8 cellular contexts compared by ENCODE assay signal in genomic region chr17:36148559-36149295, GRCh38. TPM values are rescaled to one million over a fixed set of nuclear protein-coding genes. Genes with fewer than 3 reads are reported as not detected.
DNase-seq lines count a peak whose midpoint lies in the region; ATAC-seq and TF ChIP-seq lines count a peak whose summit lies in the region.

No MANE protein-coding gene starts in this region.

- CTCF ChIA-PET in HEK293 (lab: Yijun Ruan, JAX), result interaction anchor here (0.5 to 10.6 kb wide), 87 partner anchors 8 to 1556 kb away, joined by 3 to 330 read pairs (median 5); partner anchors contain the start of genes CCL14, CCL16, CCL18 and CCL23
- CTCF ChIA-PET in activated CD4-positive, alpha-beta memory T cell treated with anti-CD3 and anti-CD28 coated beads, Interleukin-2, amount 10 ng/mL, durations not matched to agents 7 days and 5 days (lab: Charles Lee), result interaction anchor here (0.7 to 7.8 kb wide), 17 partner anchors 13 to 385 kb away, joined by 3 to 177 read pairs (median 4); partner anchors contain the start of genes CCL16 and TAF15

- no peak for ATAC-seq in HG03097 (IDR thresholded peaks at IDR 0.05; ENCODE audit: low FRiP score, unreplicated experiment)

- H3K9me3 ChIP-seq in HEK293 (ENCODE audit: control insufficient read depth, insufficient read depth, low read depth, low read length), result no peaks in the 10 kb centered on the region

- TF ChIP-seq CTCF in HEK293 (tag by site-specific recombination; IDR thresholded peaks at IDR 0.05) (peak; percentile 99), dorsolateral prefrontal cortex (IDR thresholded peaks at IDR 0.05 in 54 of 56, conservative IDR thresholded peaks at IDR 0.05 in 2 of 56; ENCODE audit: low read depth in 1 of 56, partially characterized antibody in 56 of 56) (peak; percentile 77 to 100 (median 92))

- peak; percentile 59 for DNase-seq in DMS53 treated with DMSO at 0.1 percent for 48 hours (lab: John Stamatoyannopoulos, UW; ENCODE audit: unreplicated experiment)
- peak; percentile 67 for DNase-seq in NCI-H460 (ENCODE audit: extremely low read depth, low read depth)
- peak; percentile 81 for DNase-seq in activated CD4-positive, alpha-beta memory T cell treated with anti-CD3 and anti-CD28 coated beads, Interleukin-2, amount 10 ng/mL, durations not matched to agents 7 days and 5 days
- peak in 9 of 10 donors; percentile 27 to 83 (median 57) for DNase-seq in dorsolateral prefrontal cortex
- DNase-seq in lung microvascular endothelial cell (ENCODE audit: low read depth in 2 of 2), result peak; percentile 72 to 78
- DNase-seq in stimulated activated CD8-positive, alpha-beta memory T cell treated with anti-CD3 and anti-CD28 coated beads, Interleukin-15, amount 100 ng/mL, for 1 hour (ENCODE audit: low read depth), result peak; percentile 34

- intact Hi-C loops in dorsolateral prefrontal cortex (cut with DNase I), result loop anchor here in 1 of 2 donors (10.0 kb wide), 1 partner anchor 174 kb away; no protein-coding TSS in a partner anchor

- H3K27ac ChIP-seq in HEK293 (ENCODE audit: extremely low read depth, low read depth, low read length) (no peak overlapping the region), dorsolateral prefrontal cortex (peak overlapping the region in 1 of 59 donors; percentile 1)

- no peak overlapping the region for H3K27ac Mint-ChIP-seq in activated CD4-positive, alpha-beta memory T cell treated with anti-CD3 and anti-CD28 coated beads, Interleukin-2, amount 10 ng/mL, durations not matched to agents 7 days and 5 days

- no peaks in the 10 kb centered on the region for H3K36me3 Mint-ChIP-seq in activated CD4-positive, alpha-beta memory T cell treated with anti-CD3 and anti-CD28 coated beads, Interleukin-2, amount 10 ng/mL, durations not matched to agents 7 days and 5 days (ENCODE audit: low read depth)

- H3K4me3 Mint-ChIP-seq in activated CD4-positive, alpha-beta memory T cell treated with anti-CD3 and anti-CD28 coated beads, Interleukin-2, amount 10 ng/mL, durations not matched to agents 7 days and 5 days, result no peak overlapping the region

- no peaks in the 10 kb centered on the region for H3K4me1 ChIP-seq in HEK293 (ENCODE audit: control insufficient read depth, insufficient read depth, low read length)

- peaks cover 23% of the 10 kb centered on the region for H3K4me1 Mint-ChIP-seq in activated CD4-positive, alpha-beta memory T cell treated with anti-CD3 and anti-CD28 coated beads, Interleukin-2, amount 10 ng/mL, durations not matched to agents 7 days and 5 days

- peaks cover 40% of the 10 kb centered on the region for H3K27me3 Mint-ChIP-seq in activated CD4-positive, alpha-beta memory T cell treated with anti-CD3 and anti-CD28 coated beads, Interleukin-2, amount 10 ng/mL, durations not matched to agents 7 days and 5 days

- H3K27me3 ChIP-seq in dorsolateral prefrontal cortex, result peaks cover 0 to 56% (median 0%) of the 10 kb centered on the region in 45 donors

- H3K36me3 ChIP-seq in HEK293 (ENCODE audit: control insufficient read depth in 2 of 2, insufficient read depth in 1 of 2, low read length in 2 of 2), result no peaks in the 10 kb centered on the region

- POLR2A ChIA-PET in HEK293 (lab: Yijun Ruan, JAX), result interaction anchor here (1.8 kb wide), 1 partner anchor 179 kb away, joined by 5 read pairs; no protein-coding TSS in a partner anchor
- POLR2A ChIA-PET in activated CD4-positive, alpha-beta memory T cell treated with anti-CD3 and anti-CD28 coated beads, Interleukin-2, amount 10 ng/mL, durations not matched to agents 7 days and 5 days (lab: Charles Lee), result no interaction called here

- no peak overlapping the region for H3K4me3 ChIP-seq in HEK293 (ENCODE audit: low read depth, low read length)
- H3K4me3 ChIP-seq in dorsolateral prefrontal cortex, result peak overlapping the region in 6 of 59 donors; percentile 1 to 30 (median 3)

- no peaks in the 10 kb centered on the region for H3K9me3 Mint-ChIP-seq in activated CD4-positive, alpha-beta memory T cell treated with anti-CD3 and anti-CD28 coated beads, Interleukin-2, amount 10 ng/mL, durations not matched to agents 7 days and 5 days

TF ChIP-seq in HEK293, 187 proteins besides CTCF, POLR2A, EP300 and RAD21 (continues in another document):
- TF ChIP-seq ZIC2 (tag by site-specific recombination; IDR thresholded peaks at IDR 0.05) (peak; percentile 96), ZNF449 (tag by site-specific recombination; IDR thresholded peaks at IDR 0.05) (peak; percentile 25; the same call in 1 of the 2 replicates), REPIN1 (tag by site-specific recombination; IDR thresholded peaks at IDR 0.05; ENCODE audit: low read depth) (no peak), SCRT1 (tag by site-specific recombination; IDR thresholded peaks at IDR 0.05; ENCODE audit: borderline replicate concordance) (no peak), ZNF16 (tag by site-specific recombination; IDR thresholded peaks at IDR 0.05; ENCODE audit: low read depth) (no peak), ZNF600 (tag by site-specific recombination; IDR thresholded peaks at IDR 0.05) (no peak), ZNF530 (tag by site-specific recombination; IDR thresholded peaks at IDR 0.05; ENCODE audit: low read depth) (no peak), MEIS1 (CRISPR knock-in tag; IDR thresholded peaks at IDR 0.05; ENCODE audit: borderline replicate concordance) (no peak), EGR2 (tag by site-specific recombination; IDR thresholded peaks at IDR 0.05; ENCODE audit: low read depth) (no peak), ZNF274 (IDR thresholded peaks at IDR 0.05; ENCODE audit: low read length) (no peak), ZNF274 (tag by site-specific recombination; IDR thresholded peaks at IDR 0.05; ENCODE audit: borderline replicate concordance) (no peak), ZNF132 (tag by site-specific recombination; IDR thresholded peaks at IDR 0.05; ENCODE audit: borderline replicate concordance) (no peak), YY2 (tag by site-specific recombination; IDR thresholded peaks at IDR 0.05) (peak; percentile 76), ZNF26 (tag by site-specific recombination; IDR thresholded peaks at IDR 0.05) (no peak), PRDM1 (tag by site-specific recombination; IDR thresholded peaks at IDR 0.05) (no peak), GLI2 (tag by site-specific recombination; IDR thresholded peaks at IDR 0.05; ENCODE audit: borderline replicate concordance, low read depth) (0 out of 2 replicates have a peak, but pooled peaks have one; percentile 6), ZNF2 (tag by site-specific recombination; IDR thresholded peaks at IDR 0.05) (peak; percentile 100), TRIM28 (IDR thresholded peaks at IDR 0.05; ENCODE audit: borderline replicate concordance, low read length) (peak; percentile 80)

RNA-seq across cellular contexts. Expression of gene TBC1D3B, which starts 27.7 kb away (rescaled TPM):
- total RNA-seq in NCI-H460 (2014; rRNA removed; shearing (Covaris generic)), result 0.58 and 0.97 TPM in 2 replicates
- polyA plus RNA-seq in NCI-H460 (2014; cell fraction: nucleus; rRNA removed), result 4.3 and 16.0 TPM in 2 replicates
- 1 to 10 TPM; 6.8 to 9.5 TPM for total RNA-seq in activated CD4-positive, alpha-beta memory T cell treated with anti-CD3 and anti-CD28 coated beads, Interleukin-2, amount 10 ng/mL, durations not matched to agents 7 days and 5 days
- total RNA-seq in dorsolateral prefrontal cortex (10 to 100 TPM in 111 of 120 experiments, 1 to 10 TPM in 9; 8.2 to 32.2 (median 16.9) TPM), lung microvascular endothelial cell (0.44 and 0.99 TPM in 2 replicates)

RNA-seq across cellular contexts. Expression of gene CCL4, which starts 45.1 kb away (rescaled TPM):
- not detected in 2 replicates for total RNA-seq in NCI-H460 (2014; rRNA removed; shearing (Covaris generic))
- not detected in 2 replicates for polyA plus RNA-seq in NCI-H460 (2014; cell fraction: nucleus; rRNA removed)
- 10 to 100 TPM; 46.8 to 50.4 TPM for total RNA-seq in activated CD4-positive, alpha-beta memory T cell treated with anti-CD3 and anti-CD28 coated beads, Interleukin-2, amount 10 ng/mL, durations not matched to agents 7 days and 5 days
- total RNA-seq in dorsolateral prefrontal cortex (10 to 100 TPM in 1 of 120 experiments, 1 to 10 TPM in 36, under 1 TPM in 38, not detected in 45; 0.34 to 10.4 (median 1.00) TPM), lung microvascular endothelial cell (not detected in 2 replicates)

RNA-seq across cellular contexts. Expression of gene CCL3L1, which starts 47.8 kb away (rescaled TPM):
- not detected in 2 replicates for total RNA-seq in NCI-H460 (2014; rRNA removed; shearing (Covaris generic))
- polyA plus RNA-seq in NCI-H460 (2014; cell fraction: nucleus; rRNA removed), result not detected in 2 replicates
- total RNA-seq in activated CD4-positive, alpha-beta memory T cell treated with anti-CD3 and anti-CD28 coated beads, Interleukin-2, amount 10 ng/mL, durations not matched to agents 7 days and 5 days, result 1 to 10 TPM; 1.7 to 1.9 TPM
- total RNA-seq in dorsolateral prefrontal cortex (1 to 10 TPM in 30 of 120 experiments, under 1 TPM in 3, not detected in 87; 0.62 to 7.6 (median 1.9) TPM), lung microvascular endothelial cell (not detected in 2 replicates)

RNA-seq across cellular contexts. Expression of gene CCL3, which starts 58.8 kb away (rescaled TPM):
- not detected in 2 replicates for total RNA-seq in NCI-H460 (2014; rRNA removed; shearing (Covaris generic))
- polyA plus RNA-seq in NCI-H460 (2014; cell fraction: nucleus; rRNA removed), result not detected in 2 replicates
- total RNA-seq in activated CD4-positive, alpha-beta memory T cell treated with anti-CD3 and anti-CD28 coated beads, Interleukin-2, amount 10 ng/mL, durations not matched to agents 7 days and 5 days, result 100 to 1,000 TPM; 106 to 112 TPM
- total RNA-seq in dorsolateral prefrontal cortex, result 10 to 100 TPM in 2 of 120 experiments, 1 to 10 TPM in 31, under 1 TPM in 30, not detected in 57; 0.36 to 11.8 (median 1.1) TPM
- total RNA-seq in lung microvascular endothelial cell, result not detected in 2 replicates

Comparison
In these comparisons a context has a peak if more than half of its experiments do, and no peak if none do; other contexts are left out.
1. RNA of gene CCL4, which starts 45.1 kb away (total RNA-seq): 46.8 to 50.4 TPM in activated CD4-positive, alpha-beta memory T cell treated with anti-CD3 and anti-CD28 coated beads, Interleukin-2, amount 10 ng/mL, durations not matched to agents 7 days and 5 days; 0.34 to 10.4 TPM in dorsolateral prefrontal cortex, not detected in NCI-H460 and not detected in lung microvascular endothelial cell; every median in the first group is over 4 times any median in the second.
2. Peak in every context shown above with its lines, with median percentiles within 50 percentile points of each other: DNase-seq.